Comparison of ENCODE assay signal across 20 cellular contexts in genomic region chr20:51211191-51211590, GRCh38.
"Had no signal": no experiment of that assay in that cellular context is flagged by ENCODE, and none has a peak within 500 bp of the region (broad histone marks: within the 10 kb centered on the region; RNA-seq: fewer than 3 reads in every experiment).

No MANE protein-coding gene starts in this region.

- H3K4me3 ChIP-seq: hepatocyte, neural progenitor cell, right atrium auricular region, skin epidermis, tibial nerve had no signal

- H3K4me1 ChIP-seq: right atrium auricular region had no signal

- H3K27me3 ChIP-seq: brain microvascular endothelial cell, hepatocyte, neural progenitor cell, right atrium auricular region, tibial nerve had no signal

- H3K9me3 ChIP-seq: right atrium auricular region, tibial nerve had no signal

- H3K27ac ChIP-seq: brain microvascular endothelial cell, hepatocyte, neural progenitor cell, right atrium auricular region, skin epidermis, tibial nerve had no signal

- H3K9ac ChIP-seq: neural progenitor cell had no signal

- H3K36me3 ChIP-seq: brain microvascular endothelial cell, neural progenitor cell, right atrium auricular region, tibial nerve had no signal

- ATAC-seq: activated CD4-positive, CD25-positive, alpha-beta regulatory T cell treated with anti-CD3 and anti-CD28 coated beads, Interleukin-2, amount 50 U/mL, for 24 hours; activated naive CD8-positive, alpha-beta T cell treated with anti-CD3 and anti-CD28 coated beads, Interleukin-2, amount 50 U/mL, for 24 hours; activated T-cell treated with anti-CD3 and anti-CD28 coated beads, Interleukin-2, amount 50 U/mL, for 4 hours had no signal

- DNase-seq: activated CD4-positive, alpha-beta T cell treated with anti-CD3 and anti-CD28 coated beads, Interleukin-2, amount 50 U/mL, for 1 hour; activated CD8-positive, alpha-beta memory T cell treated with anti-CD3 and anti-CD28 coated beads, Interleukin-2, amount 50 U/mL, for 4 hours; activated naive CD4-positive, alpha-beta T cell treated with anti-CD3 and anti-CD28 coated beads, Interleukin-2, amount 10 ng/mL, durations not matched to agents 7 days and 5 days; activated naive CD8-positive, alpha-beta T cell treated with anti-CD3 and anti-CD28 coated beads, Interleukin-2, amount 50 U/mL, for 24 hours; activated T-cell treated with anti-CD3 and anti-CD28 coated beads, Interleukin-2, amount 50 U/mL, for 4 hours; aorta; brain microvascular endothelial cell; cerebellar nuclear complex; effector CD4-positive, alpha-beta T cell; foreskin fibroblast; midbrain; naive B cell; T-helper 1 cell; T-helper 9 cell had no signal
